ENCODE assay signal across 8 cellular contexts in genomic region chr17:58755269-58755576, GRCh38. TPM values are rescaled to one million over a fixed set of nuclear protein-coding genes. Genes with fewer than 3 reads are reported as not detected.
DNase-seq lines count a peak whose midpoint lies in the region; ATAC-seq and TF ChIP-seq lines count a peak whose summit lies in the region.

No MANE protein-coding gene starts in this region.

- H3K36me3 Mint-ChIP-seq in Caco-2 (ENCODE audit: insufficient read depth, unreplicated experiment): no peaks in the 10 kb centered on the region

- H4K20me1 ChIP-seq in KMS-11 (ENCODE audit: insufficient read depth): no peaks in the 10 kb centered on the region

- no peak overlapping the region for H4K8ac ChIP-seq in neuronal stem cell (ENCODE audit: low read depth, low read length)

- H2BK5ac ChIP-seq in neuronal stem cell (ENCODE audit: low read length): no peak overlapping the region

- H2BK15ac ChIP-seq in neuronal stem cell (ENCODE audit: low read length): no peak overlapping the region

- H3K9ac ChIP-seq in KMS-11 (no peak overlapping the region), neuronal stem cell (ENCODE audit: low read depth, low read length, poor library complexity) (no peak overlapping the region)

- H3K23ac ChIP-seq in neuronal stem cell (ENCODE audit: low read depth, low read length, poor library complexity): no peak overlapping the region

- H3K4me2 ChIP-seq in KMS-11 (peak overlapping the region; percentile 81), neuronal stem cell (ENCODE audit: insufficient read depth, low read length, poor library complexity, severe bottlenecking) (peak overlapping the region; percentile 19)

- no peak for TF ChIP-seq CTCF in Caco-2 (IDR thresholded peaks at IDR 0.05; ENCODE audit: insufficient read depth in 1 of 2, low read depth in 1 of 2, low read length in 1 of 2, severe bottlenecking in 1 of 2, unreplicated experiment in 1 of 2)
- TF ChIP-seq CTCF in KMS-11 (conservative IDR thresholded peaks at IDR 0.05; ENCODE audit: low read depth, low read length): no peak
- TF ChIP-seq CTCF in dorsolateral prefrontal cortex (IDR thresholded peaks at IDR 0.05 in 54 of 56, conservative IDR thresholded peaks at IDR 0.05 in 2 of 56; ENCODE audit: low read depth in 1 of 56, partially characterized antibody in 56 of 56): no peak
- TF ChIP-seq CTCF in omental fat pad (IDR thresholded peaks at IDR 0.05): no peak
- no peak for TF ChIP-seq CTCF in GM10248 (IDR thresholded peaks at IDR 0.05; ENCODE audit: control extremely low read depth, extremely low read depth, low read depth, missing control alignments)

- BruUV-seq in Caco-2 (replicated peaks; lab: Mats Ljungman, UMichigan): no TSS peak

- no peak for ATAC-seq in omental fat pad (ENCODE audit: low FRiP score)

- H3K9me3 ChIP-seq in Caco-2: no peaks in the 10 kb centered on the region
- H3K9me3 ChIP-seq in neuronal stem cell (replicated peaks in 1 of 2; ENCODE audit: control insufficient read depth in 2 of 2, insufficient read depth in 1 of 2, low read depth in 1 of 2, low read length in 2 of 2): no peaks in the 10 kb centered on the region

- WGBS in neuronal stem cell (ENCODE audit: extremely low coverage in 2 of 2, insufficient read length in 2 of 2, insufficient replicate concordance in 1 of 2), 2 donors: no CpG with 5 or more reads among the region's 2 CpGs

- H3K27me3 Mint-ChIP-seq in Caco-2 (ENCODE audit: insufficient read depth, unreplicated experiment): peaks cover 15% of the 10 kb centered on the region

- H3K27ac ChIP-seq in KMS-11 (no peak overlapping the region), dorsolateral prefrontal cortex (peak overlapping the region in 4 of 59 donors; percentile 33 to 84 (median 53)), neuronal stem cell (replicated peaks; ENCODE audit: low read length) (no peak overlapping the region)

- intact Hi-C loops in Caco-2 (cut with micrococcal nuclease; ENCODE audit: unreplicated experiment): no loop called here
- intact Hi-C loops in dorsolateral prefrontal cortex (cut with DNase I): no loop called here
- intact Hi-C loops in posterior cingulate gyrus (cut with DNase I): no loop called here

- H3K18ac ChIP-seq in neuronal stem cell (ENCODE audit: low read length): no peak overlapping the region

- H3K79me1 ChIP-seq in neuronal stem cell (ENCODE audit: low read depth, low read length): no peaks in the 10 kb centered on the region

- CTCF ChIA-PET in Caco-2 (lab: Charles Lee): interaction anchor here (1.4 kb wide), 1 partner anchor 250 kb away, joined by 4 read pairs; no protein-coding TSS in a partner anchor
- CTCF ChIA-PET in GM10248 (lab: Yijun Ruan, JAX): interaction anchor here (1.0 to 1.3 kb wide), 2 partner anchors 236 to 249 kb away, joined by 3 to 4 read pairs; no protein-coding TSS in a partner anchor

- POLR2A ChIA-PET in Caco-2 (lab: Charles Lee): no interaction called here
- POLR2A ChIA-PET in GM10248 (lab: Yijun Ruan, JAX): no interaction called here

- H3K14ac ChIP-seq in neuronal stem cell (ENCODE audit: low read length): no peak overlapping the region

- H3K36me3 ChIP-seq in Caco-2 (ENCODE audit: control insufficient read depth, insufficient read depth, low read length): no peaks in the 10 kb centered on the region
- H3K36me3 ChIP-seq in KMS-11 (ENCODE audit: insufficient read depth): no peaks in the 10 kb centered on the region
- no peaks in the 10 kb centered on the region for H3K36me3 ChIP-seq in neuronal stem cell (replicated peaks in 1 of 2; ENCODE audit: control insufficient read depth in 2 of 2, insufficient read depth in 2 of 2, low read length in 2 of 2)

- peak overlapping the region; percentile 76 for H3K4me3 Mint-ChIP-seq in Caco-2 (ENCODE audit: unreplicated experiment)

- H3K9me3 Mint-ChIP-seq in Caco-2 (ENCODE audit: unreplicated experiment): no peaks in the 10 kb centered on the region

- H3K27me3 ChIP-seq in Caco-2 (replicated peaks; ENCODE audit: control insufficient read depth, insufficient read depth, low read length): no peaks in the 10 kb centered on the region; the same call in 1 of the 2 replicates
- peaks cover 16% of the 10 kb centered on the region for H3K27me3 ChIP-seq in KMS-11 (ENCODE audit: insufficient read depth, low read depth)
- peaks cover 0 to 10% (median 0%) of the 10 kb centered on the region in 45 donors for H3K27me3 ChIP-seq in dorsolateral prefrontal cortex
- H3K27me3 ChIP-seq in neuronal stem cell (ENCODE audit: control insufficient read depth in 3 of 3, insufficient read depth in 3 of 3, low read depth in 1 of 3, low read length in 3 of 3): no peaks in the 10 kb centered on the region

- no peak for DNase-seq in Caco-2
- no peak for DNase-seq in dorsolateral prefrontal cortex
- no peak for DNase-seq in neuronal stem cell (ENCODE audit: low spot score)
- no peak for DNase-seq in omental fat pad (ENCODE audit: low spot score)
- no peak for DNase-seq in stimulated activated CD4-positive, alpha-beta T cell treated with anti-CD3 and anti-CD28 coated beads, Interleukin-4, amount 100 ng/mL, for 1 hour
- no peak for DNase-seq in GM10248 (ENCODE audit: extremely low spot score)
- DNase-seq in posterior cingulate gyrus: no peak

- peak overlapping the region; percentile 62 for H3K4me3 ChIP-seq in Caco-2 (ENCODE audit: low read depth, low read length)
- peak overlapping the region; percentile 29 for H3K4me3 ChIP-seq in KMS-11 (IDR thresholded peaks at IDR 0.05; ENCODE audit: insufficient read depth, low read depth, low read length)
- peak overlapping the region; percentile 45 to 90 (median 71) for H3K4me3 ChIP-seq in dorsolateral prefrontal cortex
- peak overlapping the region in 1 of 2 donors; percentile 6 for H3K4me3 ChIP-seq in neuronal stem cell (ENCODE audit: low read length in 2 of 2)

- no peak overlapping the region for H2BK12ac ChIP-seq in neuronal stem cell (ENCODE audit: low read length)

- no peak overlapping the region for H2AK5ac ChIP-seq in neuronal stem cell (ENCODE audit: low read depth, low read length)

- H2AFZ ChIP-seq in KMS-11 (ENCODE audit: low read depth): peak overlapping the region; percentile 99
- H2AFZ ChIP-seq in neuronal stem cell (ENCODE audit: low read length): peak overlapping the region; percentile 97

- H3K4me1 ChIP-seq in Caco-2: no peaks in the 10 kb centered on the region
- no peaks in the 10 kb centered on the region for H3K4me1 ChIP-seq in KMS-11 (ENCODE audit: low read depth, poor library complexity, severe bottlenecking)
- peaks cover 0 to 2% of the 10 kb centered on the region in 2 donors for H3K4me1 ChIP-seq in neuronal stem cell (ENCODE audit: control insufficient read depth in 2 of 2, insufficient read depth in 1 of 2, low read depth in 1 of 2, low read length in 2 of 2)

- H3K79me2 ChIP-seq in KMS-11 (ENCODE audit: insufficient read depth, low read depth): no peaks in the 10 kb centered on the region

- H3K4me1 Mint-ChIP-seq in Caco-2 (ENCODE audit: low read depth, unreplicated experiment): peaks cover 5% of the 10 kb centered on the region

- H4K91ac ChIP-seq in neuronal stem cell (ENCODE audit: low read depth, low read length, poor library complexity): no peak overlapping the region

- H3K4ac ChIP-seq in neuronal stem cell (ENCODE audit: low read length): no peak overlapping the region

- H2BK120ac ChIP-seq in neuronal stem cell (ENCODE audit: low read depth, low read length): no peak overlapping the region

- H3K27ac Mint-ChIP-seq in Caco-2 (ENCODE audit: unreplicated experiment): no peak overlapping the region

RNA-seq across cellular contexts. Expression of gene PPM1E, which starts 0.4 kb away (rescaled TPM):
- 0.09 TPM in 2 replicates for total RNA-seq in Caco-2 (2022)
- total RNA-seq in dorsolateral prefrontal cortex: 10 to 100 TPM in 117 of 120 experiments, 1 to 10 TPM in 3; 6.3 to 31.2 (median 22.8) TPM
- 6.2 TPM for polyA plus RNA-seq in neuronal stem cell (2013, experiment 1 of 2)
- 6.5 TPM for polyA plus RNA-seq in neuronal stem cell (2013, experiment 2 of 2)
- under 1 TPM in 3 of 4 donors, not detected in 1; 0.19 to 0.48 (median 0.46) TPM for total RNA-seq in omental fat pad
